Comparison of ENCODE assay signal across 2 cellular contexts in the genomic region with DNA sequence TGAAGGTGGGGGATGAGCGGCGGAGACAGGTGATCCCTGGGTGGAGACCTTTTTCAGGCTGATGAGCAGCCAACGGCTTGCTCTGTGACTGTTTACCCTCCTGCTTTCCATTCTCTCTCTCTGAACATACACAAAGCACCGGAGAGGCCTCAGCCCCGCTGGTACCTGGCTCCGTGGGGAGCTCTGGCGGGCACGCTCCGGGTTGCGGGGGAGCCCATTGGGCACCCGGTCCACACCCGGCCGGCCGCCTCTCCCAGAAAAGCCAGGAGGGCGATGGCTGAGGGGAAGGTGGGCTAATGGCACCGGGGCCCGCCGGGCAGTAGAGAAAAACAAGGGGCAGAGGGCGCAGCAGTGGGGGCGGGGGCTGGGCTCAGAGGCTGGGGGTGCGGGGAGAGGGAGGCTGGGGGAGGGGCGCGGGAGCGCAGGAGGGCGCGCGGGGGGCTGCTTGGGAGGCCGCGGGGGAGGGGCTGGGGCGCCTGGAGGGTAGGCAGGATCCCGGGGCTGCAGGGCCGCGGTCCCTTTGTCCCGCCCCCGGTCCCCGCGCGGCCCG.
A peak's percentile ranks its signal among the peaks of the same experiment; 100 is the strongest.
TF ChIP-seq lines count a peak whose summit lies in the region.

No MANE protein-coding gene starts in this region.

TF ChIP-seq in GM23338, 12 proteins besides CTCF, POLR2A, EP300 and RAD21 (continues in another document):
- TF ChIP-seq, protein P1, sequence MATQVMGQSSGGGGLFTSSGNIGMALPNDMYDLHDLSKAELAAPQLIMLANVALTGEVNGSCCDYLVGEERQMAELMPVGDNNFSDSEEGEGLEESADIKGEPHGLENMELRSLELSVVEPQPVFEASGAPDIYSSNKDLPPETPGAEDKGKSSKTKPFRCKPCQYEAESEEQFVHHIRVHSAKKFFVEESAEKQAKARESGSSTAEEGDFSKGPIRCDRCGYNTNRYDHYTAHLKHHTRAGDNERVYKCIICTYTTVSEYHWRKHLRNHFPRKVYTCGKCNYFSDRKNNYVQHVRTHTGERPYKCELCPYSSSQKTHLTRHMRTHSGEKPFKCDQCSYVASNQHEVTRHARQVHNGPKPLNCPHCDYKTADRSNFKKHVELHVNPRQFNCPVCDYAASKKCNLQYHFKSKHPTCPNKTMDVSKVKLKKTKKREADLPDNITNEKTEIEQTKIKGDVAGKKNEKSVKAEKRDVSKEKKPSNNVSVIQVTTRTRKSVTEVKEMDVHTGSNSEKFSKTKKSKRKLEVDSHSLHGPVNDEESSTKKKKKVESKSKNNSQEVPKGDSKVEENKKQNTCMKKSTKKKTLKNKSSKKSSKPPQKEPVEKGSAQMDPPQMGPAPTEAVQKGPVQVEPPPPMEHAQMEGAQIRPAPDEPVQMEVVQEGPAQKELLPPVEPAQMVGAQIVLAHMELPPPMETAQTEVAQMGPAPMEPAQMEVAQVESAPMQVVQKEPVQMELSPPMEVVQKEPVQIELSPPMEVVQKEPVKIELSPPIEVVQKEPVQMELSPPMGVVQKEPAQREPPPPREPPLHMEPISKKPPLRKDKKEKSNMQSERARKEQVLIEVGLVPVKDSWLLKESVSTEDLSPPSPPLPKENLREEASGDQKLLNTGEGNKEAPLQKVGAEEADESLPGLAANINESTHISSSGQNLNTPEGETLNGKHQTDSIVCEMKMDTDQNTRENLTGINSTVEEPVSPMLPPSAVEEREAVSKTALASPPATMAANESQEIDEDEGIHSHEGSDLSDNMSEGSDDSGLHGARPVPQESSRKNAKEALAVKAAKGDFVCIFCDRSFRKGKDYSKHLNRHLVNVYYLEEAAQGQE (IDR thresholded peaks at IDR 0.05; ENCODE audit: unreplicated experiment) = no peak
- TF ChIP-seq, protein P2, sequence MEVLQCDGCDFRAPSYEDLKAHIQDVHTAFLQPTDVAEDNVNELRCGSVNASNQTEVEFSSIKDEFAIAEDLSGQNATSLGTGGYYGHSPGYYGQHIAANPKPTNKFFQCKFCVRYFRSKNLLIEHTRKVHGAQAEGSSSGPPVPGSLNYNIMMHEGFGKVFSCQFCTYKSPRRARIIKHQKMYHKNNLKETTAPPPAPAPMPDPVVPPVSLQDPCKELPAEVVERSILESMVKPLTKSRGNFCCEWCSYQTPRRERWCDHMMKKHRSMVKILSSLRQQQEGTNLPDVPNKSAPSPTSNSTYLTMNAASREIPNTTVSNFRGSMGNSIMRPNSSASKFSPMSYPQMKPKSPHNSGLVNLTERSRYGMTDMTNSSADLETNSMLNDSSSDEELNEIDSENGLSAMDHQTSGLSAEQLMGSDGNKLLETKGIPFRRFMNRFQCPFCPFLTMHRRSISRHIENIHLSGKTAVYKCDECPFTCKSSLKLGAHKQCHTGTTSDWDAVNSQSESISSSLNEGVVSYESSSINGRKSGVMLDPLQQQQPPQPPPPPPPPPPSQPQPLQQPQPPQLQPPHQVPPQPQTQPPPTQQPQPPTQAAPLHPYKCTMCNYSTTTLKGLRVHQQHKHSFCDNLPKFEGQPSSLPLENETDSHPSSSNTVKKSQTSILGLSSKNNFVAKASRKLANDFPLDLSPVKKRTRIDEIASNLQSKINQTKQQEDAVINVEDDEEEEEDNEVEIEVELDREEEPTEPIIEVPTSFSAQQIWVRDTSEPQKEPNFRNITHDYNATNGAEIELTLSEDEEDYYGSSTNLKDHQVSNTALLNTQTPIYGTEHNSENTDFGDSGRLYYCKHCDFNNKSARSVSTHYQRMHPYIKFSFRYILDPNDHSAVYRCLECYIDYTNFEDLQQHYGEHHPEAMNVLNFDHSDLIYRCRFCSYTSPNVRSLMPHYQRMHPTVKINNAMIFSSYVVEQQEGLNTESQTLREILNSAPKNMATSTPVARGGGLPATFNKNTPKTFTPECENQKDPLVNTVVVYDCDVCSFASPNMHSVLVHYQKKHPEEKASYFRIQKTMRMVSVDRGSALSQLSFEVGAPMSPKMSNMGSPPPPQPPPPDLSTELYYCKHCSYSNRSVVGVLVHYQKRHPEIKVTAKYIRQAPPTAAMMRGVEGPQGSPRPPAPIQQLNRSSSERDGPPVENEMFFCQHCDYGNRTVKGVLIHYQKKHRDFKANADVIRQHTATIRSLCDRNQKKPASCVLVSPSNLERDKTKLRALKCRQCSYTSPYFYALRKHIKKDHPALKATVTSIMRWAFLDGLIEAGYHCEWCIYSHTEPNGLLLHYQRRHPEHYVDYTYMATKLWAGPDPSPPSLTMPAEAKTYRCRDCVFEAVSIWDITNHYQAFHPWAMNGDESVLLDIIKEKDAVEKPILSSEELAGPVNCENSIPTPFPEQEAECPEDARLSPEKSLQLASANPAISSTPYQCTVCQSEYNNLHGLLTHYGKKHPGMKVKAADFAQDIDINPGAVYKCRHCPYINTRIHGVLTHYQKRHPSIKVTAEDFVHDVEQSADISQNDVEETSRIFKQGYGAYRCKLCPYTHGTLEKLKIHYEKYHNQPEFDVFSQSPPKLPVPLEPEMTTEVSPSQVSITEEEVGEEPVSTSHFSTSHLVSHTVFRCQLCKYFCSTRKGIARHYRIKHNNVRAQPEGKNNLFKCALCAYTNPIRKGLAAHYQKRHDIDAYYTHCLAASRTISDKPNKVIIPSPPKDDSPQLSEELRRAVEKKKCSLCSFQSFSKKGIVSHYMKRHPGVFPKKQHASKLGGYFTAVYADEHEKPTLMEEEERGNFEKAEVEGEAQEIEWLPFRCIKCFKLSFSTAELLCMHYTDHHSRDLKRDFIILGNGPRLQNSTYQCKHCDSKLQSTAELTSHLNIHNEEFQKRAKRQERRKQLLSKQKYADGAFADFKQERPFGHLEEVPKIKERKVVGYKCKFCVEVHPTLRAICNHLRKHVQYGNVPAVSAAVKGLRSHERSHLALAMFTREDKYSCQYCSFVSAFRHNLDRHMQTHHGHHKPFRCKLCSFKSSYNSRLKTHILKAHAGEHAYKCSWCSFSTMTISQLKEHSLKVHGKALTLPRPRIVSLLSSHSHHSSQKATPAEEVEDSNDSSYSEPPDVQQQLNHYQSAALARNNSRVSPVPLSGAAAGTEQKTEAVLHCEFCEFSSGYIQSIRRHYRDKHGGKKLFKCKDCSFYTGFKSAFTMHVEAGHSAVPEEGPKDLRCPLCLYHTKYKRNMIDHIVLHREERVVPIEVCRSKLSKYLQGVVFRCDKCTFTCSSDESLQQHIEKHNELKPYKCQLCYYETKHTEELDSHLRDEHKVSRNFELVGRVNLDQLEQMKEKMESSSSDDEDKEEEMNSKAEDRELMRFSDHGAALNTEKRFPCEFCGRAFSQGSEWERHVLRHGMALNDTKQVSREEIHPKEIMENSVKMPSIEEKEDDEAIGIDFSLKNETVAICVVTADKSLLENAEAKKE (CRISPR knock-in tag; IDR thresholded peaks at IDR 0.05) = no peak
- TF ChIP-seq POLR2AphosphoS5 (IDR thresholded peaks at IDR 0.05; ENCODE audit: low read depth) = no peak
- no peak for TF ChIP-seq JUNB (IDR thresholded peaks at IDR 0.05; ENCODE audit: unreplicated experiment)
- TF ChIP-seq, protein P3, sequence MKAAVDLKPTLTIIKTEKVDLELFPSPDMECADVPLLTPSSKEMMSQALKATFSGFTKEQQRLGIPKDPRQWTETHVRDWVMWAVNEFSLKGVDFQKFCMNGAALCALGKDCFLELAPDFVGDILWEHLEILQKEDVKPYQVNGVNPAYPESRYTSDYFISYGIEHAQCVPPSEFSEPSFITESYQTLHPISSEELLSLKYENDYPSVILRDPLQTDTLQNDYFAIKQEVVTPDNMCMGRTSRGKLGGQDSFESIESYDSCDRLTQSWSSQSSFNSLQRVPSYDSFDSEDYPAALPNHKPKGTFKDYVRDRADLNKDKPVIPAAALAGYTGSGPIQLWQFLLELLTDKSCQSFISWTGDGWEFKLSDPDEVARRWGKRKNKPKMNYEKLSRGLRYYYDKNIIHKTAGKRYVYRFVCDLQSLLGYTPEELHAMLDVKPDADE (IDR thresholded peaks at IDR 0.05) = no peak
- TF ChIP-seq EZH2 (IDR thresholded peaks at IDR 0.05; ENCODE audit: low read depth, unreplicated experiment) = no peak
- no peak for TF ChIP-seq EZH2phosphoT487 (IDR thresholded peaks at IDR 0.05; ENCODE audit: unreplicated experiment)
- no peak for TF ChIP-seq CREB1 (CRISPR knock-in tag; IDR thresholded peaks at IDR 0.05; ENCODE audit: low read depth)
- TF ChIP-seq STAT1 (IDR thresholded peaks at IDR 0.05; ENCODE audit: unreplicated experiment) = no peak

TF ChIP-seq in SK-N-SH, 30 proteins besides CTCF, POLR2A, EP300 and RAD21:
- TF ChIP-seq, protein P4, sequence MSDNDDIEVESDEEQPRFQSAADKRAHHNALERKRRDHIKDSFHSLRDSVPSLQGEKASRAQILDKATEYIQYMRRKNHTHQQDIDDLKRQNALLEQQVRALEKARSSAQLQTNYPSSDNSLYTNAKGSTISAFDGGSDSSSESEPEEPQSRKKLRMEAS (IDR thresholded peaks at IDR 0.05; ENCODE audit: low read depth) = 0 out of 2 replicates have a peak, but pooled peaks have one; percentile 7
- TF ChIP-seq RXRA (IDR thresholded peaks at IDR 0.05; ENCODE audit: borderline replicate concordance, low read depth) (no peak), CHD2 (IDR thresholded peaks at IDR 0.05; ENCODE audit: low read length, partially characterized antibody) (no peak), YY1 (IDR thresholded peaks at IDR 0.05; ENCODE audit: low read depth) (no peak), RCOR1 (IDR thresholded peaks at IDR 0.05; ENCODE audit: low read length) (no peak)
